20 cellular contexts compared by ENCODE assay signal in the genomic region with DNA sequence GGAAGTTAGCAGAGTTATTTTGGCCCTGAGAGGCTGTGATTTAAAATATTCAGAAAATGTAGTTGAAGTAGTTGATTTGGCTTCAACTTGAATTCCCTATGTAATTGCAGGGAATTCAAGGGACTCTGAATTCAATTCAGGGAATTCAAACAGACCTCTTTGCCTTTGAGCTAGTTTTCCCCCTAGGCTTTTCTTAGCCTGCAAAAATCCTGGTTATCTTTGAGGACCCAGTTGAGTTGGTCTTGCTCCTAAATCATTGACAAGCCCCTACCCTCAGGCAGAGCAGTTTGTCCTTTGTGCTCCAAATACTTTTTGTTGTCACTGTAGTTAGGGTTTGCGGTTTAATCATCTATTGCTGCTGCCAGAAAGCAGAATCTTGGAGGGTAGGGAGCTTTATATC. TPM values are rescaled to one million over a fixed set of nuclear protein-coding genes. Genes with fewer than 3 reads are reported as not detected.
DNase-seq lines count a peak whose midpoint lies in the region; ATAC-seq, FAIRE-seq and TF ChIP-seq lines count a peak whose summit lies in the region.
"Had no signal": no experiment of that assay in that cellular context is flagged by ENCODE, and none has a peak within 500 bp of the region (broad histone marks: within the 10 kb centered on the region; RNA-seq: fewer than 3 reads in every experiment).

No MANE protein-coding gene starts in this region.

- SMC1A ChIA-PET in GM12878 (lab: Charles Lee; ENCODE audit: uncharacterized antibody, unreplicated experiment): interaction anchor here (1.1 to 1.3 kb wide), 2 partner anchors 63 to 255 kb away, joined by 3 read pairs; no protein-coding TSS in a partner anchor

- TSS peak; percentile 38 for BruUV-seq in GM12878 (replicated peaks; lab: Mats Ljungman, UMichigan)

- RAD21 ChIA-PET in GM12878 (lab: Charles Lee; ENCODE audit: unreplicated experiment): no interaction called here

- no peak overlapping the region for H3K4me3 ChIP-seq in cardiac muscle cell
- H3K4me3 ChIP-seq in right atrium auricular region: no peak overlapping the region
- no peak overlapping the region for H3K4me3 ChIP-seq in GM12878
- H3K4me3 ChIP-seq in mucosa of descending colon: no peak overlapping the region
- no peak overlapping the region for H3K4me3 ChIP-seq in aorta (ENCODE audit: low read length in 2 of 2)
- H3K4me3 ChIP-seq: Peyer's patch had no signal

- no peak for ATAC-seq in GM12878
- peak; percentile 5 for ATAC-seq in mucosa of descending colon
- ATAC-seq in aorta (ENCODE audit: low FRiP score): no peak
- ATAC-seq: CD8-positive, alpha-beta T cell had no signal

- no peak overlapping the region for H3K4me3 Mint-ChIP-seq in endothelial cell (ENCODE audit: unreplicated experiment)
- H3K4me3 Mint-ChIP-seq: CD8-positive, alpha-beta T cell had no signal

- TF ChIP-seq CTCF in cardiac muscle cell (IDR thresholded peaks at IDR 0.05; ENCODE audit: low read depth, low read length): no peak
- TF ChIP-seq CTCF in right atrium auricular region (IDR thresholded peaks at IDR 0.05): no peak
- no peak for TF ChIP-seq CTCF in GM12878 (IDR thresholded peaks at IDR 0.05 in 2 of 3, conservative IDR thresholded peaks at IDR 0.05 in 1 of 3; ENCODE audit: control insufficient read depth in 2 of 3, extremely low read depth in 1 of 3, insufficient read depth in 1 of 3, low read depth in 3 of 3, low read length in 3 of 3)
- no peak for TF ChIP-seq CTCF in mucosa of descending colon (IDR thresholded peaks at IDR 0.05)
- TF ChIP-seq CTCF in endothelial cell (IDR thresholded peaks at IDR 0.05; ENCODE audit: unreplicated experiment): no peak

- no peaks in the 10 kb centered on the region for H3K36me3 Mint-ChIP-seq in endothelial cell (ENCODE audit: low read depth, unreplicated experiment)

- H3K9me3 ChIP-seq in cardiac muscle cell (ENCODE audit: low read depth) (no peaks in the 10 kb centered on the region), right atrium auricular region (no peaks in the 10 kb centered on the region), GM12878 (replicated peaks; ENCODE audit: control insufficient read depth, insufficient read depth, low read length) (no peaks in the 10 kb centered on the region; the same call in 2 of the 3 replicates), mucosa of descending colon (no peaks in the 10 kb centered on the region), aorta (ENCODE audit: control insufficient read depth, low read length) (no peaks in the 10 kb centered on the region)
- H3K9me3 ChIP-seq: Peyer's patch had no signal

- intact Hi-C loops in GM12878 (cut with micrococcal nuclease; ENCODE audit: unreplicated experiment) (no loop called here), mucosa of descending colon (cut with DNase I, micrococcal nuclease) (no loop called here), aorta (cut with DNase I) (no loop called here)

- peaks cover 61% of the 10 kb centered on the region for H3K79me2 ChIP-seq in GM12878 (ENCODE audit: control insufficient read depth, insufficient read depth, low read length)

- no peaks in the 10 kb centered on the region for H4K20me1 ChIP-seq in GM12878 (ENCODE audit: control insufficient read depth, insufficient read depth)

- H3K27me3 ChIP-seq in cardiac muscle cell (no peaks in the 10 kb centered on the region), right atrium auricular region (no peaks in the 10 kb centered on the region), GM12878 (replicated peaks in 1 of 2; ENCODE audit: control insufficient read depth in 2 of 2, insufficient read depth in 2 of 2, low read length in 1 of 2) (no peaks in the 10 kb centered on the region), aorta (ENCODE audit: control insufficient read depth in 1 of 2, insufficient read depth in 2 of 2, low read length in 1 of 2) (no peaks in the 10 kb centered on the region)
- H3K27me3 ChIP-seq: Peyer's patch had no signal

- no peak overlapping the region for H3K27ac Mint-ChIP-seq in endothelial cell (ENCODE audit: unreplicated experiment)
- H3K27ac Mint-ChIP-seq: CD8-positive, alpha-beta T cell had no signal

- H3K27ac ChIP-seq in cardiac muscle cell (peak overlapping the region; percentile 12), right atrium auricular region (no peak overlapping the region), GM12878 (ENCODE audit: control insufficient read depth, insufficient read depth) (no peak overlapping the region), aorta (ENCODE audit: low read depth in 1 of 2, low read length in 2 of 2) (peak overlapping the region; percentile 26 to 87)
- H3K27ac ChIP-seq: HL-60 had no signal

- FAIRE-seq in GM12878 (lab: Jason Lieb, UNC): no peak
- FAIRE-seq: G401.6, HTR-8/SVneo had no signal

- no peak for DNase-seq in cardiac muscle cell (ENCODE audit: low read depth in 1 of 2, low spot score in 1 of 2)
- DNase-seq in right atrium auricular region (ENCODE audit: low spot score): no peak
- no peak for DNase-seq in GM12878 (ENCODE audit: low read depth, low spot score)
- no peak for DNase-seq in mucosa of descending colon
- no peak for DNase-seq in aorta
- no peak for DNase-seq in NCI-H146 (lab: John Stamatoyannopoulos, UW)
- DNase-seq in dermis blood vessel endothelial cell: no peak
- DNase-seq in endothelial cell (ENCODE audit: low spot score): no peak
- DNase-seq: 8988T; CD8-positive, alpha-beta T cell; DMS79 treated with DMSO at 0.1 percent for 48 hours; GOT3; NCI-H1417; NCI-H2081; NCI-H774; Peyer's patch; SHP77 had no signal

- TF ChIP-seq POLR2A in GM12878 (IDR thresholded peaks at IDR 0.05; ENCODE audit: low read depth, low read length): no peak

- H3K27me3 Mint-ChIP-seq in endothelial cell (ENCODE audit: unreplicated experiment): no peaks in the 10 kb centered on the region

- no peak overlapping the region for H3K9ac ChIP-seq in GM12878 (ENCODE audit: control insufficient read depth, insufficient read depth, low read length)

- 70% methylated on average over 1 of the region's 1 CpG for WGBS in GM12878 (ENCODE audit: insufficient coverage, insufficient replicate concordance, low lambda C conversion rate, missing lambda C conversion rate)
- WGBS in aorta, 2 donors: 29 to 35% methylated on average over 1 of the region's 1 CpG

- H3K4me1 ChIP-seq in cardiac muscle cell (ENCODE audit: low read depth): peaks cover 10% of the 10 kb centered on the region
- H3K4me1 ChIP-seq in right atrium auricular region: no peaks in the 10 kb centered on the region
- H3K4me1 ChIP-seq in GM12878 (ENCODE audit: control insufficient read depth, insufficient read depth, low read length): peaks cover 10% of the 10 kb centered on the region
- H3K4me1 ChIP-seq in mucosa of descending colon (ENCODE audit: low read depth): peaks cover 12% of the 10 kb centered on the region
- H3K4me1 ChIP-seq in aorta (ENCODE audit: control insufficient read depth in 1 of 2, insufficient read depth in 2 of 2, low read length in 2 of 2): peaks cover 2 to 7% of the 10 kb centered on the region in 2 donors

- CTCF ChIA-PET in GM12878 (lab: Yijun Ruan, JAX): no interaction called here

- in situ Hi-C loops in GM12878 (cut with MboI): no loop called here

- POLR2A ChIA-PET in GM12878 (lab: Charles Lee): no interaction called here

- H3K36me3 ChIP-seq in cardiac muscle cell (no peaks in the 10 kb centered on the region), right atrium auricular region (no peaks in the 10 kb centered on the region), GM12878 (ENCODE audit: control insufficient read depth in 2 of 2, insufficient read depth in 2 of 2, low read length in 1 of 2) (no peaks in the 10 kb centered on the region), mucosa of descending colon (ENCODE audit: low read depth) (no peaks in the 10 kb centered on the region), aorta (ENCODE audit: control insufficient read depth in 1 of 2, insufficient read depth in 2 of 2, low read length in 1 of 2) (no peaks in the 10 kb centered on the region)
- H3K36me3 ChIP-seq: Peyer's patch had no signal

- H3K9me3 Mint-ChIP-seq in endothelial cell (ENCODE audit: unreplicated experiment): no peaks in the 10 kb centered on the region

- peaks cover 21% of the 10 kb centered on the region for H3K4me1 Mint-ChIP-seq in endothelial cell (ENCODE audit: unreplicated experiment)

- H3K4me2 ChIP-seq in GM12878 (ENCODE audit: control insufficient read depth, insufficient read depth): no peak overlapping the region

- no peak for TF ChIP-seq EP300 in GM12878 (IDR thresholded peaks at IDR 0.05; ENCODE audit: borderline replicate concordance in 1 of 2, control insufficient read depth in 1 of 2, low read depth in 2 of 2, low read length in 2 of 2)

- no peak overlapping the region for H2AFZ ChIP-seq in GM12878 (ENCODE audit: control insufficient read depth, low read depth, low read length)

- TF ChIP-seq RAD21 in GM12878 (IDR thresholded peaks at IDR 0.05; ENCODE audit: insufficient read depth, low read depth, low read length): no peak

RNA-seq across cellular contexts. Expression of a gene that starts 20.4 kb away (rescaled TPM):
- total RNA-seq in cardiac muscle cell: 21.4 and 26.2 TPM in 2 replicates
- 23.8 and 27.3 TPM in 2 replicates for polyA plus RNA-seq in cardiac muscle cell
- total RNA-seq in right atrium auricular region: 10 to 100 TPM in 1 of 2 donors, 1 to 10 TPM in 1; 3.3 to 13.5 TPM
- total RNA-seq in GM12878 (2013; cell fraction: nucleolus; rRNA removed): 117 and 120 TPM in 2 replicates
- total RNA-seq in GM12878 (2014; rRNA removed): 16.0 and 17.9 TPM in 2 replicates
- total RNA-seq in GM12878 (2014; rRNA removed; fragmentation: Illumina TruSeq; extraction: Trizol): 21.6 and 23.2 TPM in 2 replicates
- 12.0 and 15.3 TPM in 2 replicates for total RNA-seq in GM12878 (2021)
- 4.8 TPM for polyA plus RNA-seq in GM12878 (2011; ENCODE audit: low read depth)
- 5.0 and 6.8 TPM in 2 replicates for polyA plus RNA-seq in GM12878 (2011; rRNA removed)
- polyA plus RNA-seq in GM12878 (2011; cell fraction: cytosol; rRNA removed): 2.6 and 2.8 TPM in 2 replicates
- 3.7 and 3.8 TPM in 2 replicates for polyA plus RNA-seq in GM12878 (2011; cell fraction: nucleus; rRNA removed)
- 6.0 and 6.5 TPM in 2 replicates for polyA plus RNA-seq in GM12878 (2012)
- polyA plus RNA-seq in GM12878 (2014; fragmentation: Illumina TruSeq; extraction: Trizol): 14.6 and 18.9 TPM in 2 replicates
- polyA plus RNA-seq in GM12878 (2014; fragmentation: Nextera tagmentation; extraction: Ambion mirVana): 1 to 10 TPM; 5.8 to 7.2 TPM
- polyA plus RNA-seq in GM12878 (2014; rRNA removed): 10.4 and 11.0 TPM in 2 replicates
- polyA plus RNA-seq in GM12878 (2016; fragmentation: Nextera tagmentation; extraction: Ambion mirVana): 10 to 100 TPM; 11.0 to 12.7 TPM
- 10.1 and 10.5 TPM in 2 replicates for polyA minus RNA-seq in GM12878 (2011; rRNA and poly(A)+ RNA removed)
- polyA minus RNA-seq in GM12878 (2011; cell fraction: cytosol; rRNA and poly(A)+ RNA removed): 0.62 and 1.3 TPM in 2 replicates
- 5.6 and 10.5 TPM in 2 replicates for polyA minus RNA-seq in GM12878 (2011; cell fraction: nucleus; rRNA and poly(A)+ RNA removed)
- total RNA-seq in mucosa of descending colon: 10 to 100 TPM; 11.7 to 22.3 (median 19.8) TPM
- 10 to 100 TPM; 14.6 to 18.6 TPM for total RNA-seq in aorta
- 1 to 10 TPM; 3.4 to 3.9 TPM for polyA plus RNA-seq in aorta
- total RNA-seq in dermis blood vessel endothelial cell: 42.2 and 53.9 TPM in 2 replicates
- 71.1 TPM for total RNA-seq in endothelial cell (ENCODE audit: unreplicated experiment)

Comparison
In these comparisons a context has a peak if more than half of its experiments do, and no peak if none do; other contexts are left out.
1. H3K27ac ChIP-seq: peak in cardiac muscle cell (single experiment) and aorta (2 of 2); none in right atrium auricular region (0 of 2) and GM12878 (single experiment).